Comparison of ENCODE assay signal across 2 cellular contexts in the genomic region with DNA sequence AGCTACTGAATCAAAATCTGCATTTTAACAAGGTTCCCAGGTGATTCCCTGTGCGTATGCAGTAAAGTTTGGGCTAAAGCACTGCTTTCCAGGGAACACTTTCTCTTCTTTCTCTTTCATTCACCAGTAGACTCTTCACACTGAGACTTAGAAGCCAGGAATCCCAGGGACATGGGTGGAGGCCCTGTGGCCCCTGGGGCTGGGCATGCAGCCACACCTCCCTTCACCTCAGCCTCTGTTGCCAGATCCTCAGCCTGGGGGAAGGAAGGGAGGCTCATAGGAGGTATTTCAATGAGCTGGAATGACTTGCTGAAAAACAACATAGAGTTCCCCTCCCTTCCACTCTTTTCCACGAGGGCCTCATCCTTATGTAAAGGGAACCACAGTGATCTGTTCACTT.
TF ChIP-seq lines count a peak whose summit lies in the region.

No MANE protein-coding gene starts in this region.

TF ChIP-seq in HEK293, 187 proteins besides CTCF, POLR2A, EP300 and RAD21:
- TF ChIP-seq GLIS2 (tag by site-specific recombination; IDR thresholded peaks at IDR 0.05): no peak
- TF ChIP-seq, protein P1, sequence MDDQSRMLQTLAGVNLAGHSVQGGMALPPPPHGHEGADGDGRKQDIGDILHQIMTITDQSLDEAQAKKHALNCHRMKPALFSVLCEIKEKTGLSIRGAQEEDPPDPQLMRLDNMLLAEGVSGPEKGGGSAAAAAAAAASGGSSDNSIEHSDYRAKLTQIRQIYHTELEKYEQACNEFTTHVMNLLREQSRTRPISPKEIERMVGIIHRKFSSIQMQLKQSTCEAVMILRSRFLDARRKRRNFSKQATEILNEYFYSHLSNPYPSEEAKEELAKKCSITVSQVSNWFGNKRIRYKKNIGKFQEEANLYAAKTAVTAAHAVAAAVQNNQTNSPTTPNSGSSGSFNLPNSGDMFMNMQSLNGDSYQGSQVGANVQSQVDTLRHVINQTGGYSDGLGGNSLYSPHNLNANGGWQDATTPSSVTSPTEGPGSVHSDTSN (CRISPR knock-in tag; IDR thresholded peaks at IDR 0.05): no peak
- TF ChIP-seq PRDM1 (tag by site-specific recombination; IDR thresholded peaks at IDR 0.05): peak; percentile 71
- TF ChIP-seq ZXDB (tag by site-specific recombination; IDR thresholded peaks at IDR 0.05): no peak
- TF ChIP-seq SP3 (tag by site-specific recombination; IDR thresholded peaks at IDR 0.05): no peak
- no peak for TF ChIP-seq KLF10 (tag by site-specific recombination; IDR thresholded peaks at IDR 0.05)
- TF ChIP-seq ZNF391 (tag by site-specific recombination; IDR thresholded peaks at IDR 0.05; ENCODE audit: borderline replicate concordance, low read depth): no peak
- TF ChIP-seq, protein P2, sequence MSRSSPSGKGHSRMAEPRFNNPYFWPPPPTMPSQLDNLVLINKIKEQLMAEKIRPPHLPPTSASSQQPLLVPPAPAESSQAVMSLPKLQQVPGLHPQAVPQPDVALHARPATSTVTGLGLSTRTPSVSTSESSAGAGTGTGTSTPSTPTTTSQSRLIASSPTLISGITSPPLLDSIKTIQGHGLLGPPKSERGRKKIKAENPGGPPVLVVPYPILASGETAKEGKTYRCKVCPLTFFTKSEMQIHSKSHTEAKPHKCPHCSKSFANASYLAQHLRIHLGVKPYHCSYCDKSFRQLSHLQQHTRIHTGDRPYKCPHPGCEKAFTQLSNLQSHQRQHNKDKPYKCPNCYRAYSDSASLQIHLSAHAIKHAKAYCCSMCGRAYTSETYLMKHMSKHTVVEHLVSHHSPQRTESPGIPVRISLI (tag by site-specific recombination; IDR thresholded peaks at IDR 0.05): no peak
- 0 out of 2 replicates have a peak, but pooled peaks have one; percentile 50 for TF ChIP-seq ZBTB48 (tag by site-specific recombination; IDR thresholded peaks at IDR 0.05)
- TF ChIP-seq WT1 (tag by site-specific recombination; IDR thresholded peaks at IDR 0.05): 0 out of 2 replicates have a peak, but pooled peaks have one; percentile 35
- TF ChIP-seq ZNF202 (tag by site-specific recombination; IDR thresholded peaks at IDR 0.05; ENCODE audit: borderline replicate concordance): no peak
- peak; percentile 68 for TF ChIP-seq KLF1 (tag by site-specific recombination; IDR thresholded peaks at IDR 0.05)
- no peak for TF ChIP-seq ZNF626 (tag by site-specific recombination; IDR thresholded peaks at IDR 0.05)
- no peak for TF ChIP-seq ZNF76 (tag by site-specific recombination; IDR thresholded peaks at IDR 0.05; ENCODE audit: borderline replicate concordance, low read depth)
- no peak for TF ChIP-seq ZNF791 (tag by site-specific recombination; IDR thresholded peaks at IDR 0.05)
TF ChIP-seq in HEK293: peak in this region for 4.

TF ChIP-seq in K562, 482 proteins besides CTCF, POLR2A, EP300 and RAD21:
- TF ChIP-seq, protein P3, sequence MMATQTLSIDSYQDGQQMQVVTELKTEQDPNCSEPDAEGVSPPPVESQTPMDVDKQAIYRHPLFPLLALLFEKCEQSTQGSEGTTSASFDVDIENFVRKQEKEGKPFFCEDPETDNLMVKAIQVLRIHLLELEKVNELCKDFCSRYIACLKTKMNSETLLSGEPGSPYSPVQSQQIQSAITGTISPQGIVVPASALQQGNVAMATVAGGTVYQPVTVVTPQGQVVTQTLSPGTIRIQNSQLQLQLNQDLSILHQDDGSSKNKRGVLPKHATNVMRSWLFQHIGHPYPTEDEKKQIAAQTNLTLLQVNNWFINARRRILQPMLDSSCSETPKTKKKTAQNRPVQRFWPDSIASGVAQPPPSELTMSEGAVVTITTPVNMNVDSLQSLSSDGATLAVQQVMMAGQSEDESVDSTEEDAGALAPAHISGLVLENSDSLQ (IDR thresholded peaks at IDR 0.05): no peak
- no peak for TF ChIP-seq ZNF23 (CRISPR knock-in tag; IDR thresholded peaks at IDR 0.05)
- TF ChIP-seq SIN3A (IDR thresholded peaks at IDR 0.05; ENCODE audit: borderline replicate concordance in 2 of 2, control insufficient read depth in 1 of 2, low read depth in 2 of 2, low read length in 2 of 2): peak in 1 of 2 experiments; percentile 46; a peak in 1 of 4 replicates
- TF ChIP-seq BRF1 (IDR thresholded peaks at IDR 0.05; ENCODE audit: borderline replicate concordance, extremely low read depth, insufficient read length): no peak
- peak; percentile 65 for TF ChIP-seq NFE2 (IDR thresholded peaks at IDR 0.05; ENCODE audit: low read depth)
- no peak for TF ChIP-seq HMGN3 (IDR thresholded peaks at IDR 0.05; ENCODE audit: borderline replicate concordance, extremely low read depth, insufficient read length, low read depth, low read length)
- TF ChIP-seq, protein P4, sequence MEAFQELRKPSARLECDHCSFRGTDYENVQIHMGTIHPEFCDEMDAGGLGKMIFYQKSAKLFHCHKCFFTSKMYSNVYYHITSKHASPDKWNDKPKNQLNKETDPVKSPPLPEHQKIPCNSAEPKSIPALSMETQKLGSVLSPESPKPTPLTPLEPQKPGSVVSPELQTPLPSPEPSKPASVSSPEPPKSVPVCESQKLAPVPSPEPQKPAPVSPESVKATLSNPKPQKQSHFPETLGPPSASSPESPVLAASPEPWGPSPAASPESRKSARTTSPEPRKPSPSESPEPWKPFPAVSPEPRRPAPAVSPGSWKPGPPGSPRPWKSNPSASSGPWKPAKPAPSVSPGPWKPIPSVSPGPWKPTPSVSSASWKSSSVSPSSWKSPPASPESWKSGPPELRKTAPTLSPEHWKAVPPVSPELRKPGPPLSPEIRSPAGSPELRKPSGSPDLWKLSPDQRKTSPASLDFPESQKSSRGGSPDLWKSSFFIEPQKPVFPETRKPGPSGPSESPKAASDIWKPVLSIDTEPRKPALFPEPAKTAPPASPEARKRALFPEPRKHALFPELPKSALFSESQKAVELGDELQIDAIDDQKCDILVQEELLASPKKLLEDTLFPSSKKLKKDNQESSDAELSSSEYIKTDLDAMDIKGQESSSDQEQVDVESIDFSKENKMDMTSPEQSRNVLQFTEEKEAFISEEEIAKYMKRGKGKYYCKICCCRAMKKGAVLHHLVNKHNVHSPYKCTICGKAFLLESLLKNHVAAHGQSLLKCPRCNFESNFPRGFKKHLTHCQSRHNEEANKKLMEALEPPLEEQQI (IDR thresholded peaks at IDR 0.05): no peak
- TF ChIP-seq C11orf30 (IDR thresholded peaks at IDR 0.05; ENCODE audit: low read depth): peak; percentile 33
- TF ChIP-seq GABPB1 (CRISPR knock-in tag; IDR thresholded peaks at IDR 0.05): no peak
- TF ChIP-seq, protein P5, sequence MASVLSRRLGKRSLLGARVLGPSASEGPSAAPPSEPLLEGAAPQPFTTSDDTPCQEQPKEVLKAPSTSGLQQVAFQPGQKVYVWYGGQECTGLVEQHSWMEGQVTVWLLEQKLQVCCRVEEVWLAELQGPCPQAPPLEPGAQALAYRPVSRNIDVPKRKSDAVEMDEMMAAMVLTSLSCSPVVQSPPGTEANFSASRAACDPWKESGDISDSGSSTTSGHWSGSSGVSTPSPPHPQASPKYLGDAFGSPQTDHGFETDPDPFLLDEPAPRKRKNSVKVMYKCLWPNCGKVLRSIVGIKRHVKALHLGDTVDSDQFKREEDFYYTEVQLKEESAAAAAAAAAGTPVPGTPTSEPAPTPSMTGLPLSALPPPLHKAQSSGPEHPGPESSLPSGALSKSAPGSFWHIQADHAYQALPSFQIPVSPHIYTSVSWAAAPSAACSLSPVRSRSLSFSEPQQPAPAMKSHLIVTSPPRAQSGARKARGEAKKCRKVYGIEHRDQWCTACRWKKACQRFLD (CRISPR knock-in tag; IDR thresholded peaks at IDR 0.05): no peak
- no peak for TF ChIP-seq TCF7L2 (IDR thresholded peaks at IDR 0.05; ENCODE audit: low read depth, low read length)
- TF ChIP-seq, protein P6, sequence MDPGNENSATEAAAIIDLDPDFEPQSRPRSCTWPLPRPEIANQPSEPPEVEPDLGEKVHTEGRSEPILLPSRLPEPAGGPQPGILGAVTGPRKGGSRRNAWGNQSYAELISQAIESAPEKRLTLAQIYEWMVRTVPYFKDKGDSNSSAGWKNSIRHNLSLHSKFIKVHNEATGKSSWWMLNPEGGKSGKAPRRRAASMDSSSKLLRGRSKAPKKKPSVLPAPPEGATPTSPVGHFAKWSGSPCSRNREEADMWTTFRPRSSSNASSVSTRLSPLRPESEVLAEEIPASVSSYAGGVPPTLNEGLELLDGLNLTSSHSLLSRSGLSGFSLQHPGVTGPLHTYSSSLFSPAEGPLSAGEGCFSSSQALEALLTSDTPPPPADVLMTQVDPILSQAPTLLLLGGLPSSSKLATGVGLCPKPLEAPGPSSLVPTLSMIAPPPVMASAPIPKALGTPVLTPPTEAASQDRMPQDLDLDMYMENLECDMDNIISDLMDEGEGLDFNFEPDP (CRISPR knock-in tag; IDR thresholded peaks at IDR 0.05): no peak
- TF ChIP-seq ZNF561 (CRISPR knock-in tag; conservative IDR thresholded peaks at IDR 0.05): no peak
- TF ChIP-seq TAL1 (IDR thresholded peaks at IDR 0.05): no peak
- TF ChIP-seq, protein P7, sequence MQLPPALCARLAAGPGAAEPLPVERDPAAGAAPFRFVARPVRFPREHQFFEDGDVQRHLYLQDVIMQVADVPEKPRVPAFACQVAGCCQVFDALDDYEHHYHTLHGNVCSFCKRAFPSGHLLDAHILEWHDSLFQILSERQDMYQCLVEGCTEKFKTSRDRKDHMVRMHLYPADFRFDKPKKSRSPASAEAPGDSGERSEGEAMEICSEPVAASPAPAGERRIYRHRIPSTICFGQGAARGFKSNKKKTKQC (CRISPR knock-in tag; IDR thresholded peaks at IDR 0.05): no peak
- no peak for TF ChIP-seq CHD4 (IDR thresholded peaks at IDR 0.05; ENCODE audit: insufficient read depth, insufficient replicate concordance, low read depth, low read length, poor library complexity, severe bottlenecking)
- no peak for TF ChIP-seq SMARCA5 (IDR thresholded peaks at IDR 0.05)
- 0 out of 4 replicates have a peak, but pooled peaks of 1 of the 2 experiments have one; percentile 10 for TF ChIP-seq HDAC1 (IDR thresholded peaks at IDR 0.05)
- TF ChIP-seq, protein P8, sequence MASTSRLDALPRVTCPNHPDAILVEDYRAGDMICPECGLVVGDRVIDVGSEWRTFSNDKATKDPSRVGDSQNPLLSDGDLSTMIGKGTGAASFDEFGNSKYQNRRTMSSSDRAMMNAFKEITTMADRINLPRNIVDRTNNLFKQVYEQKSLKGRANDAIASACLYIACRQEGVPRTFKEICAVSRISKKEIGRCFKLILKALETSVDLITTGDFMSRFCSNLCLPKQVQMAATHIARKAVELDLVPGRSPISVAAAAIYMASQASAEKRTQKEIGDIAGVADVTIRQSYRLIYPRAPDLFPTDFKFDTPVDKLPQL (IDR thresholded peaks at IDR 0.05; ENCODE audit: extremely low read depth, insufficient read length): no peak
- TF ChIP-seq KAT2B (IDR thresholded peaks at IDR 0.05; ENCODE audit: low read depth, low read length): no peak
- TF ChIP-seq TBP (optimal IDR thresholded peaks at IDR 0.05; ENCODE audit: low read depth, low read length): no peak
- no peak for TF ChIP-seq OTX1 (CRISPR knock-in tag; IDR thresholded peaks at IDR 0.05)
- TF ChIP-seq SAP30 (IDR thresholded peaks at IDR 0.05; ENCODE audit: borderline replicate concordance, insufficient read depth, low read depth, low read length, poor library complexity, severe bottlenecking): no peak
- peak; percentile 23; the same call in 1 of the 2 replicates for TF ChIP-seq ZNF316 (IDR thresholded peaks at IDR 0.05)
